In the genomic region with DNA sequence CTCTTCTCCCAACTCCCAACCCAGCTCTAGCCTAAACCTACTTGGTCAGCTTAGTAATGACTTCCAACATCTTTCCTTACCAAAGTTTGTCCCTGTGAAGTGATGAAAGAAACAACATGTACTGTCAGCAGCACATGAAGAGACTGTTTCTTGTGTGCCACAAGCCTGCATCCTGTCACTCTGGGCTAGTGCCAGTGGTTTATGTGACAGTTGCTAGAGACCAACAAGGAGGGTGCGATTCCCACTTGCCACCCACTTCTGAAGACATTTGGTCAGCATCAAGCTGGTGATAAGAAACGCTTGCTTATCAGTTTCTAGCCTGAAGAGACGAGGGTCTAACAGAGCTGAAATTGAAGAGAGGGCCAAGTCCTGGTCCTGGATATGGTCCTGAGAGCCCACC, we compare ENCODE assay signal across 23 cellular contexts.
DNase-seq lines count a peak whose midpoint lies in the region; ATAC-seq lines count a peak whose summit lies in the region.
"Had no signal": no experiment of that assay in that cellular context is flagged by ENCODE, and none has a peak within 500 bp of the region (broad histone marks: within the 10 kb centered on the region; RNA-seq: fewer than 3 reads in every experiment).

No MANE protein-coding gene starts in this region.

- no peak overlapping the region for H3K4me3 Mint-ChIP-seq in stimulated activated naive CD8-positive, alpha-beta T cell treated with anti-CD3 and anti-CD28 coated beads, Interleukin-15, amount 100 ng/mL, for 72 hours
- H3K4me3 Mint-ChIP-seq in effector memory CD8-positive, alpha-beta T cell: no peak overlapping the region
- H3K4me3 Mint-ChIP-seq in natural killer cell treated with Interleukin-12 subunit alpha and Interleukin-12 subunit beta and Interleukin-15 and Interleukin-18, amount 100 ng/mL, for 72 hours: no peak overlapping the region
- H3K4me3 Mint-ChIP-seq: CD14-positive monocyte; CD8-positive, alpha-beta memory T cell had no signal

- no peaks in the 10 kb centered on the region for H3K9me3 Mint-ChIP-seq in stimulated activated naive CD8-positive, alpha-beta T cell treated with anti-CD3 and anti-CD28 coated beads, Interleukin-15, amount 100 ng/mL, for 72 hours
- H3K9me3 Mint-ChIP-seq in effector memory CD8-positive, alpha-beta T cell: no peaks in the 10 kb centered on the region
- no peaks in the 10 kb centered on the region for H3K9me3 Mint-ChIP-seq in natural killer cell treated with Interleukin-12 subunit alpha and Interleukin-12 subunit beta and Interleukin-15 and Interleukin-18, amount 100 ng/mL, for 72 hours

- ATAC-seq in stimulated activated naive CD8-positive, alpha-beta T cell treated with anti-CD3 and anti-CD28 coated beads, Interleukin-15, amount 100 ng/mL, for 72 hours: peak; percentile 37
- ATAC-seq in stimulated activated naive CD8-positive, alpha-beta T cell treated with anti-CD3 and anti-CD28 coated beads, Interleukin-15, Interleukin-2, amounts not matched to agents 100 U/mL and 50 U/mL, for 24 hours: no peak
- ATAC-seq in effector memory CD8-positive, alpha-beta T cell (replicated peaks): peak; percentile 60
- ATAC-seq in natural killer cell treated with Interleukin-12 subunit alpha and Interleukin-12 subunit beta and Interleukin-15 and Interleukin-18, amount 100 ng/mL, for 72 hours: peak; percentile 41 to 55
- ATAC-seq in HG02852 (IDR thresholded peaks at IDR 0.05; ENCODE audit: unreplicated experiment): no peak
- ATAC-seq: HCT116 had no signal

- H3K36me3 Mint-ChIP-seq in effector memory CD8-positive, alpha-beta T cell (ENCODE audit: insufficient read depth): peaks cover 4% of the 10 kb centered on the region
- H3K36me3 Mint-ChIP-seq in natural killer cell treated with Interleukin-12 subunit alpha and Interleukin-12 subunit beta and Interleukin-15 and Interleukin-18, amount 100 ng/mL, for 72 hours: no peaks in the 10 kb centered on the region
- H3K36me3 Mint-ChIP-seq: CD14-positive monocyte; CD8-positive, alpha-beta memory T cell had no signal

- no peaks in the 10 kb centered on the region for H3K4me1 Mint-ChIP-seq in stimulated activated naive CD8-positive, alpha-beta T cell treated with anti-CD3 and anti-CD28 coated beads, Interleukin-15, amount 100 ng/mL, for 72 hours
- peaks cover 0 to 6% of the 10 kb centered on the region in 2 donors for H3K4me1 Mint-ChIP-seq in effector memory CD8-positive, alpha-beta T cell (ENCODE audit: low read depth in 2 of 2)
- H3K4me1 Mint-ChIP-seq in natural killer cell treated with Interleukin-12 subunit alpha and Interleukin-12 subunit beta and Interleukin-15 and Interleukin-18, amount 100 ng/mL, for 72 hours (ENCODE audit: low read depth in 2 of 2): peaks cover 13 to 19% of the 10 kb centered on the region in 2 donors

- DNase-seq in stimulated activated naive CD8-positive, alpha-beta T cell treated with anti-CD3 and anti-CD28 coated beads, Interleukin-15, amount 100 ng/mL, for 72 hours: no peak
- no peak for DNase-seq in stimulated activated naive CD8-positive, alpha-beta T cell treated with anti-CD3 and anti-CD28 coated beads, Interleukin-15, Interleukin-2, amounts not matched to agents 100 U/mL and 50 U/mL, for 24 hours
- no peak for DNase-seq in effector memory CD8-positive, alpha-beta T cell
- no peak for DNase-seq in natural killer cell treated with Interleukin-12 subunit alpha and Interleukin-12 subunit beta and Interleukin-15 and Interleukin-18, amount 100 ng/mL, for 72 hours (ENCODE audit: low spot score)
- no peak for DNase-seq in hypothalamus (lab: John Stamatoyannopoulos, UW)
- DNase-seq in RPMI8226: no peak
- DNase-seq: ACHN, BE2C, DMS 273 treated with DMSO at 0.1 percent for 48 hours, DMS79, GF-D8, Karpas-422, NCI-H1092 treated with DMSO at 0.1 percent for 48 hours, NCI-H1436, NCI-H187 treated with DMSO at 0.1 percent for 48 hours, NCI-H2107, NCI-H446, NCI-H526, SHP77 had no signal

- peaks cover 11% of the 10 kb centered on the region for H3K27me3 Mint-ChIP-seq in stimulated activated naive CD8-positive, alpha-beta T cell treated with anti-CD3 and anti-CD28 coated beads, Interleukin-15, amount 100 ng/mL, for 72 hours
- peaks cover 13 to 20% of the 10 kb centered on the region in 2 donors for H3K27me3 Mint-ChIP-seq in effector memory CD8-positive, alpha-beta T cell
- H3K27me3 Mint-ChIP-seq in natural killer cell treated with Interleukin-12 subunit alpha and Interleukin-12 subunit beta and Interleukin-15 and Interleukin-18, amount 100 ng/mL, for 72 hours: peaks cover 38 to 57% of the 10 kb centered on the region in 2 donors

- no peak overlapping the region for H3K27ac Mint-ChIP-seq in stimulated activated naive CD8-positive, alpha-beta T cell treated with anti-CD3 and anti-CD28 coated beads, Interleukin-15, amount 100 ng/mL, for 72 hours
- H3K27ac Mint-ChIP-seq in effector memory CD8-positive, alpha-beta T cell: no peak overlapping the region
- H3K27ac Mint-ChIP-seq in natural killer cell treated with Interleukin-12 subunit alpha and Interleukin-12 subunit beta and Interleukin-15 and Interleukin-18, amount 100 ng/mL, for 72 hours: no peak overlapping the region
- H3K27ac Mint-ChIP-seq: CD14-positive monocyte; CD8-positive, alpha-beta memory T cell had no signal

Comparison
In these comparisons a context has a peak if more than half of its experiments do, and no peak if none do; other contexts are left out.
1. ATAC-seq: peak in stimulated activated naive CD8-positive, alpha-beta T cell treated with anti-CD3 and anti-CD28 coated beads, Interleukin-15, amount 100 ng/mL, for 72 hours (single experiment), effector memory CD8-positive, alpha-beta T cell (single experiment) and natural killer cell treated with Interleukin-12 subunit alpha and Interleukin-12 subunit beta and Interleukin-15 and Interleukin-18, amount 100 ng/mL, for 72 hours (2 of 2); none in stimulated activated naive CD8-positive, alpha-beta T cell treated with anti-CD3 and anti-CD28 coated beads, Interleukin-15, Interleukin-2, amounts not matched to agents 100 U/mL and 50 U/mL, for 24 hours (single experiment) and HG02852 (single experiment).